15 cellular contexts compared by ENCODE assay signal in genomic region chr5:124301850-124302249, GRCh38.
DNase-seq lines count a peak whose midpoint lies in the region; TF ChIP-seq lines count a peak whose summit lies in the region.
"Had no signal": no experiment of that assay in that cellular context is flagged by ENCODE, and none has a peak within 500 bp of the region (broad histone marks: within the 10 kb centered on the region; RNA-seq: fewer than 3 reads in every experiment).

No MANE protein-coding gene starts in this region.

- TF ChIP-seq POLR2A in uterus (IDR thresholded peaks at IDR 0.05) (no peak), adrenal gland (IDR thresholded peaks at IDR 0.05) (no peak)

- no peak overlapping the region for H3K4me3 ChIP-seq in epithelial cell of esophagus (ENCODE audit: low read length)
- no peak overlapping the region for H3K4me3 ChIP-seq in uterus
- H3K4me3 ChIP-seq in adrenal gland = no peak overlapping the region
- H3K4me3 ChIP-seq: BLaER1, psoas muscle had no signal

- H3K27me3 Mint-ChIP-seq in mesothelial cell of epicardium (ENCODE audit: low read depth) = no peaks in the 10 kb centered on the region
- H3K27me3 Mint-ChIP-seq: activated naive CD8-positive, alpha-beta T cell treated with anti-CD3 and anti-CD28 coated beads, Interleukin-2, amount 50 U/mL, for 24 hours had no signal

- no peak overlapping the region for H3K4me3 Mint-ChIP-seq in mesothelial cell of epicardium
- H3K4me3 Mint-ChIP-seq: activated naive CD8-positive, alpha-beta T cell treated with anti-CD3 and anti-CD28 coated beads, Interleukin-2, amount 50 U/mL, for 24 hours had no signal

- no peaks in the 10 kb centered on the region for H3K9me3 Mint-ChIP-seq in mesothelial cell of epicardium

- WGBS in adrenal gland, 4 donors = 82 to 92% (median 88%) methylated on average over 2 of the region's 2 CpGs

- TF ChIP-seq CTCF in epithelial cell of esophagus (IDR thresholded peaks at IDR 0.05; ENCODE audit: insufficient read depth, low read depth, low read length, missing control alignments) = no peak
- TF ChIP-seq CTCF in mesothelial cell of epicardium (IDR thresholded peaks at IDR 0.05; ENCODE audit: unreplicated experiment) = no peak
- TF ChIP-seq CTCF in uterus (IDR thresholded peaks at IDR 0.05) = no peak
- TF ChIP-seq CTCF in adrenal gland (IDR thresholded peaks at IDR 0.05) = no peak

- peak; percentile 74 for DNase-seq in LHCN-M2 (ENCODE audit: low read depth)
- peak; percentile 39 for DNase-seq in epithelial cell of esophagus (ENCODE audit: low read depth)
- no peak for DNase-seq in mesothelial cell of epicardium (ENCODE audit: low spot score in 2 of 2, unreplicated experiment in 2 of 2)
- no peak for DNase-seq in uterus
- no peak for DNase-seq in adrenal gland
- DNase-seq in HT-29 (ENCODE audit: low spot score) = no peak
- DNase-seq in NCI-H2081 treated with DMSO at 0.1 percent for 48 hours (lab: John Stamatoyannopoulos, UW) = no peak
- DNase-seq: activated naive CD8-positive, alpha-beta T cell treated with anti-CD3 and anti-CD28 coated beads, Interleukin-2, amount 50 U/mL, for 24 hours; activated T-cell treated with anti-CD3 and anti-CD28 coated beads, Interleukin-2, amount 50 U/mL, for 48 hours; DMS 273 treated with DMSO at 0.1 percent for 48 hours; NCI-H1694; NCI-H446 treated with DMSO at 0.1 percent for 48 hours; psoas muscle had no signal

- H3K4me1 ChIP-seq in uterus (peaks cover 0 to 8% of the 10 kb centered on the region in 2 donors), adrenal gland (replicated peaks in 1 of 2) (no peaks in the 10 kb centered on the region)
- H3K4me1 ChIP-seq: BLaER1, psoas muscle had no signal

- intact Hi-C loops in uterus (cut with DNase I; ENCODE audit: low total_unique reads) (no loop called here), adrenal gland (cut with DNase I) (no loop called here)

- peaks cover 18% of the 10 kb centered on the region for H3K4me1 Mint-ChIP-seq in mesothelial cell of epicardium
- H3K4me1 Mint-ChIP-seq: activated naive CD8-positive, alpha-beta T cell treated with anti-CD3 and anti-CD28 coated beads, Interleukin-2, amount 50 U/mL, for 24 hours had no signal

- H3K9me3 ChIP-seq in uterus = no peaks in the 10 kb centered on the region
- H3K9me3 ChIP-seq in adrenal gland (replicated peaks in 1 of 3) = no peaks in the 10 kb centered on the region
- H3K9me3 ChIP-seq: BLaER1, psoas muscle had no signal

- no peaks in the 10 kb centered on the region for H3K36me3 ChIP-seq in uterus
- H3K36me3 ChIP-seq in adrenal gland (replicated peaks in 1 of 2) = no peaks in the 10 kb centered on the region
- H3K36me3 ChIP-seq: BLaER1 had no signal

- H3K27me3 ChIP-seq in uterus (no peaks in the 10 kb centered on the region), adrenal gland (no peaks in the 10 kb centered on the region)
- H3K27me3 ChIP-seq: BLaER1 had no signal

- peak overlapping the region; percentile 88 for H3K27ac Mint-ChIP-seq in mesothelial cell of epicardium
- H3K27ac Mint-ChIP-seq: activated naive CD8-positive, alpha-beta T cell treated with anti-CD3 and anti-CD28 coated beads, Interleukin-2, amount 50 U/mL, for 24 hours had no signal

- H3K27ac ChIP-seq in uterus = peak overlapping the region; percentile 70 to 73
- H3K27ac ChIP-seq in adrenal gland = no peak overlapping the region
- H3K27ac ChIP-seq: BLaER1, HL-60, psoas muscle had no signal

- H3K36me3 Mint-ChIP-seq in mesothelial cell of epicardium = no peaks in the 10 kb centered on the region

Comparison
In these comparisons a context has a peak if more than half of its experiments do, and no peak if none do; other contexts are left out.
1. DNase-seq: peak in LHCN-M2 (single experiment) and epithelial cell of esophagus (single experiment); none in mesothelial cell of epicardium (0 of 2), uterus (0 of 2), adrenal gland (0 of 7), HT-29 (single experiment) and NCI-H2081 treated with DMSO at 0.1 percent for 48 hours (single experiment).
2. H3K27ac ChIP-seq: peak in uterus (2 of 2); none in adrenal gland (0 of 5).